In genomic region chr10:22341190-22341935, GRCh38 we compare ENCODE assay signal across 1 cellular context.
TF ChIP-seq lines count a peak whose summit lies in the region.

No MANE protein-coding gene starts in this region.

TF ChIP-seq in H1, 55 proteins besides CTCF, POLR2A, EP300 and RAD21:
- TF ChIP-seq SUZ12 (IDR thresholded peaks at IDR 0.05; ENCODE audit: low read length), result peak; percentile 99
- no peak for TF ChIP-seq HDAC6 (IDR thresholded peaks at IDR 0.05; ENCODE audit: low read depth, low read length)
- peak; percentile 95 for TF ChIP-seq RNF2 (IDR thresholded peaks at IDR 0.05; ENCODE audit: borderline replicate concordance, low read depth, low read length, missing control alignments, poor library complexity, severe bottlenecking)
- peak; percentile 84; the same call in 1 of the 2 replicates for TF ChIP-seq CBX8 (IDR thresholded peaks at IDR 0.05; ENCODE audit: borderline replicate concordance, low read depth, low read length)
- peak; percentile 100 for TF ChIP-seq EZH2 (IDR thresholded peaks at IDR 0.05; ENCODE audit: low read depth, low read length, severe bottlenecking)
